Comparison of ENCODE assay signal across 1 cellular context in genomic region chr4:152643153-152644035, GRCh38.
TF ChIP-seq lines count a peak whose summit lies in the region.

No MANE protein-coding gene starts in this region.

TF ChIP-seq in WTC11, 78 proteins besides CTCF, POLR2A, EP300 and RAD21 (continued from another document):
- TF ChIP-seq ZNF512 (CRISPR knock-in tag; IDR thresholded peaks at IDR 0.05; ENCODE audit: borderline replicate concordance) (no peak), FOXP4 (CRISPR knock-in tag; IDR thresholded peaks at IDR 0.05) (no peak), NR3C1 (CRISPR knock-in tag; conservative IDR thresholded peaks at IDR 0.05; ENCODE audit: low read depth) (no peak), MYBL2 (CRISPR knock-in tag; IDR thresholded peaks at IDR 0.05) (no peak)
